31 cellular contexts compared by ENCODE assay signal in the genomic region with DNA sequence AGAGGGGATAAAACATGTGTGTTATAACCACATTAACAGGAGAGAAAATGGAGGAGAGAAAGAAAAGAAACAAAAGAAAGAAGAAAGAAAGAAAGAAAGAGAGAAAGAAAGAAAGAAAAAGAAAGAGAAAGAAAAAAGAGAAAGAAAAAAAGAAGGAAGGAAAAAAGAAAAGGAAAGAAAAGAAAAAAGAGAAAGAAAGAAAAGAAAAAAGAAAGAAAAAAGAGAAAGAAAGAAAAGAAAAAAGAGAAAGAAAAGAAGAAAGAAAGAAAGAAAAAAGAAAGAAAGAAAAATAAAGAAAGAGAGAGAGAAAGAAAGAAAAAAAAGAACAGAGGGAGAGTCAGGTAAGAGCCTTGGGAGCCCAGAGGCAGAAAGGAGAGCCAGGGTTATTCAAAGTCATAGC.
"Had no signal": no experiment of that assay in that cellular context is flagged by ENCODE, and none has a peak within 500 bp of the region (broad histone marks: within the 10 kb centered on the region; RNA-seq: fewer than 3 reads in every experiment).

No MANE protein-coding gene starts in this region.

- H3K4me3 Mint-ChIP-seq: activated CD4-positive, alpha-beta memory T cell treated with anti-CD3 and anti-CD28 coated beads for 36 hours; activated CD4-positive, alpha-beta T cell treated with anti-CD3 and anti-CD28 coated beads for 36 hours; activated CD4-positive, alpha-beta T cell treated with anti-CD3 and anti-CD28 coated beads, Interleukin-2, amount 10 ng/mL, durations not matched to agents 24 days and 14 days; activated naive CD8-positive, alpha-beta T cell; activated T-cell treated with anti-CD3 and anti-CD28 coated beads, Interleukin-2, amount 50 U/mL, for 4 hours; activated T-helper 17 cell treated with anti-CD3 and anti-CD28 coated beads, Interleukin-2, amount 50 U/mL, for 72 hours; dendritic cell treated with granulocyte-macrophage colony-stimulating factor and Interleukin-4, amounts not matched to agents 40 ng/mL and 50 ng/mL, for 4 days had no signal

- H3K4me1 Mint-ChIP-seq: activated CD4-positive, alpha-beta T cell treated with anti-CD3 and anti-CD28 coated beads for 36 hours; activated CD4-positive, alpha-beta T cell treated with anti-CD3 and anti-CD28 coated beads, Interleukin-2, amount 10 ng/mL, durations not matched to agents 24 days and 14 days; activated T-helper 17 cell treated with anti-CD3 and anti-CD28 coated beads, Interleukin-2, amount 50 U/mL, for 72 hours had no signal

- DNase-seq: activated CD4-positive, alpha-beta memory T cell treated with anti-CD3 and anti-CD28 coated beads for 36 hours; activated CD4-positive, alpha-beta T cell treated with anti-CD3 and anti-CD28 coated beads for 36 hours; activated CD4-positive, alpha-beta T cell treated with anti-CD3 and anti-CD28 coated beads, Interleukin-2, amount 10 ng/mL, durations not matched to agents 24 days and 14 days; activated CD4-positive, CD25-positive, alpha-beta regulatory T cell; activated CD4-positive, CD25-positive, alpha-beta regulatory T cell treated with anti-CD3 and anti-CD28 coated beads, Interleukin-2, amount 50 U/mL, for 72 hours; activated CD8-positive, alpha-beta memory T cell treated with anti-CD3 and anti-CD28 coated beads for 24 hours; activated effector memory CD4-positive, alpha-beta T cell treated with Interleukin-2 at 50 U/mL for 16 hours; activated gamma-delta T cell treated with Interleukin-2 at 50 U/mL for 16 hours; activated naive CD4-positive, alpha-beta T cell treated with anti-CD3 and anti-CD28 coated beads, Interleukin-2, amount 50 U/mL, for 16 hours; activated naive CD4-positive, alpha-beta T cell treated with Interleukin-2 at 50 U/mL for 16 hours; activated T-cell treated with anti-CD3 and anti-CD28 coated beads, Interleukin-2, amount 50 U/mL, for 4 hours; amniotic stem cell; anterior cingulate cortex; body of pancreas; central memory CD4-positive, alpha-beta T cell; cerebellar nuclear complex; dorsolateral prefrontal cortex; effector memory CD4-positive, alpha-beta T cell; esophagus squamous epithelium; foreskin melanocyte; heart right ventricle; T-helper 2 cell had no signal

- H3K36me3 Mint-ChIP-seq: activated CD4-positive, alpha-beta memory T cell treated with anti-CD3 and anti-CD28 coated beads for 36 hours; activated naive CD8-positive, alpha-beta T cell had no signal

- H3K4me3 ChIP-seq: body of pancreas, breast epithelium, cardiac muscle cell, coronary artery, dorsolateral prefrontal cortex, esophagus squamous epithelium, gastroesophageal sphincter, heart right ventricle had no signal

- H3K9me3 Mint-ChIP-seq: activated CD4-positive, alpha-beta memory T cell treated with anti-CD3 and anti-CD28 coated beads for 36 hours; activated CD4-positive, alpha-beta T cell treated with anti-CD3 and anti-CD28 coated beads, Interleukin-2, amount 10 ng/mL, durations not matched to agents 24 days and 14 days; activated T-cell treated with anti-CD3 and anti-CD28 coated beads, Interleukin-2, amount 50 U/mL, for 4 hours; activated T-helper 17 cell treated with anti-CD3 and anti-CD28 coated beads, Interleukin-2, amount 50 U/mL, for 72 hours; dendritic cell treated with granulocyte-macrophage colony-stimulating factor and Interleukin-4, amounts not matched to agents 40 ng/mL and 50 ng/mL, for 4 days had no signal

- H3K4me1 ChIP-seq: body of pancreas, breast epithelium, esophagus squamous epithelium, gastroesophageal sphincter, heart right ventricle had no signal

- H3K27ac ChIP-seq: body of pancreas, breast epithelium, cardiac muscle cell, coronary artery, dorsolateral prefrontal cortex, epithelial cell of prostate, esophagus squamous epithelium, gastroesophageal sphincter, heart right ventricle had no signal

- H3K9me3 ChIP-seq: body of pancreas, breast epithelium, esophagus squamous epithelium, heart right ventricle had no signal

- H3K27ac Mint-ChIP-seq: activated CD4-positive, alpha-beta memory T cell treated with anti-CD3 and anti-CD28 coated beads for 36 hours; activated CD4-positive, alpha-beta T cell treated with anti-CD3 and anti-CD28 coated beads for 36 hours; activated CD4-positive, alpha-beta T cell treated with anti-CD3 and anti-CD28 coated beads, Interleukin-2, amount 10 ng/mL, durations not matched to agents 24 days and 14 days; activated naive CD8-positive, alpha-beta T cell; activated T-helper 17 cell treated with anti-CD3 and anti-CD28 coated beads, Interleukin-2, amount 50 U/mL, for 72 hours; dendritic cell treated with granulocyte-macrophage colony-stimulating factor and Interleukin-4, amounts not matched to agents 40 ng/mL and 50 ng/mL, for 4 days had no signal

- ATAC-seq: activated CD4-positive, alpha-beta T cell treated with anti-CD3 and anti-CD28 coated beads for 36 hours; activated T-cell treated with anti-CD3 and anti-CD28 coated beads, Interleukin-2, amount 50 U/mL, for 4 hours; activated T-helper 17 cell treated with anti-CD3 and anti-CD28 coated beads, Interleukin-2, amount 50 U/mL, for 72 hours; body of pancreas; gastroesophageal sphincter; heart right ventricle had no signal

- H3K36me3 ChIP-seq: breast epithelium, cardiac muscle cell, esophagus squamous epithelium, gastroesophageal sphincter, heart right ventricle had no signal

- FAIRE-seq: endothelial cell of umbilical vein had no signal
